8 cellular contexts compared by ENCODE assay signal in the genomic region with DNA sequence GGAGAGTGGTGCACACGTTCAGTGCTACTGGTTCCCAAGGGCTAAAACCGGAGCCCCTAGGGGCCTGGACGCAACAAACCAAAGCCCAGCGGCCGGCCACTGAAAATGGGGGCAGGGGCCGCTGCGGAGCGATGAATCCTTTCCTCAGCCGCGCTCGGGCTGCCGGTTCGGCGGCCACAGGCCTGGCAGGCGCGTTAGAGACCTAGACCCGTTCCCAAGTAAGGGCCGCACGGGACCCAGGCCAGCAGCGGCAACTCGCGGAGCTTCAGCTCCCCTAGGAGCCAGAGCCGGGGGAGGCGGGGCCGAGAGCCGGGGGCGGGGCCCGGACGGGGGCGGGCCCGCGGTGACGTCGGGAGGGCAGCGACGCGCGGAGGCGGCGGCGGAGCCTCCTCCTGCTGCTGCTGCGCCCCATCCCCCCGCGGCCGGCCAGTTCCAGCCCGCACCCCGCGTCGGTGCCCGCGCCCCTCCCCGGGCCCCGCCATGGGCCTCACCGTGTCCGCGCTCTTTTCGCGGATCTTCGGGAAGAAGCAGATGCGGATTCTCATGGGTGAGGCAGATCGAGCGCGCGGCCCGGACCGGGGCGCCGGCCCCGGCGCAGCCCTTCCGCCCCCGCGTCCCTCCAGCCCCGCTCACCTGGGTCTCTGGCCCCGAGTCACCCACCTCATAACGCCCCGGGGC. TPM values are rescaled to one million over a fixed set of nuclear protein-coding genes. Genes with fewer than 3 reads are reported as not detected.
DNase-seq lines count a peak whose midpoint lies in the region; ATAC-seq and TF ChIP-seq lines count a peak whose summit lies in the region.

A gene (plus strand): TSS at position 393 of the 678 bp plus-strand sequence. CDS start 88 bp downstream, at position 481.

- peaks cover 44% of the 10 kb centered on the region for H3K4me1 Mint-ChIP-seq in activated CD4-positive, alpha-beta T cell treated with anti-CD3 and anti-CD28 coated beads, Interleukin-2, amount 10 ng/mL, durations not matched to agents 7 days and 5 days

- peak within 1 kb of the TSS; percentile 97 for H3K27ac Mint-ChIP-seq in activated CD4-positive, alpha-beta T cell treated with anti-CD3 and anti-CD28 coated beads, Interleukin-2, amount 10 ng/mL, durations not matched to agents 7 days and 5 days

- ATAC-seq in HG03378 (IDR thresholded peaks at IDR 0.05; ENCODE audit: unreplicated experiment) (peak; percentile 43), left lobe of liver (peak; percentile 91)

- POLR2A ChIA-PET in activated CD4-positive, alpha-beta T cell treated with anti-CD3 and anti-CD28 coated beads, Interleukin-2, amount 10 ng/mL, durations not matched to agents 7 days and 5 days (lab: Charles Lee), result no interaction called here

- peaks cover 20% of the 10 kb centered on the region for H3K36me3 Mint-ChIP-seq in activated CD4-positive, alpha-beta T cell treated with anti-CD3 and anti-CD28 coated beads, Interleukin-2, amount 10 ng/mL, durations not matched to agents 7 days and 5 days (ENCODE audit: low read depth)

- peak; percentile 77 for TF ChIP-seq POLR2A in GM19099 (IDR thresholded peaks at IDR 0.05; ENCODE audit: extremely low read depth, insufficient read length, low read depth)

- CTCF ChIA-PET in activated CD4-positive, alpha-beta T cell treated with anti-CD3 and anti-CD28 coated beads, Interleukin-2, amount 10 ng/mL, durations not matched to agents 7 days and 5 days (lab: Charles Lee), result interaction anchor here (0.6 to 1.6 kb wide), 2 partner anchors 12 to 539 kb away, joined by 3 read pairs; no protein-coding TSS in a partner anchor

- peak; percentile 93 for DNase-seq in Ammon's horn (ENCODE audit: low spot score)
- DNase-seq in NCI-H526 (lab: John Stamatoyannopoulos, UW), result peak; percentile 29 to 94
- DNase-seq in activated CD4-positive, alpha-beta T cell treated with anti-CD3 and anti-CD28 coated beads, Interleukin-2, amount 10 ng/mL, durations not matched to agents 7 days and 5 days, result peak; percentile 86
- DNase-seq in cortex of kidney (lab: John Stamatoyannopoulos, UW), result peak; percentile 41
- DNase-seq in left lobe of liver (ENCODE audit: low spot score), result peak; percentile 94
- peak; percentile 83 for DNase-seq in stimulated activated CD4-positive, alpha-beta T cell treated with anti-CD3 and anti-CD28 coated beads, Interleukin-2, amount 100 ng/mL, for 4 hours (ENCODE audit: low read depth)

- no peaks in the 10 kb centered on the region for H3K9me3 Mint-ChIP-seq in activated CD4-positive, alpha-beta T cell treated with anti-CD3 and anti-CD28 coated beads, Interleukin-2, amount 10 ng/mL, durations not matched to agents 7 days and 5 days

- peak within 1 kb of the TSS; percentile 99 for H3K4me3 Mint-ChIP-seq in activated CD4-positive, alpha-beta T cell treated with anti-CD3 and anti-CD28 coated beads, Interleukin-2, amount 10 ng/mL, durations not matched to agents 7 days and 5 days

- no peaks in the 10 kb centered on the region for H3K27me3 Mint-ChIP-seq in activated CD4-positive, alpha-beta T cell treated with anti-CD3 and anti-CD28 coated beads, Interleukin-2, amount 10 ng/mL, durations not matched to agents 7 days and 5 days

RNA-seq across cellular contexts. Expression of the gene that starts here (rescaled TPM):
- 100 to 1,000 TPM; 135 to 136 TPM for total RNA-seq in activated CD4-positive, alpha-beta T cell treated with anti-CD3 and anti-CD28 coated beads, Interleukin-2, amount 10 ng/mL, durations not matched to agents 7 days and 5 days
- total RNA-seq in left lobe of liver, result 51.9 TPM

Comparison
In these comparisons a context has a peak if more than half of its experiments do, and no peak if none do; other contexts are left out.
1. Peak in every context shown above with its lines: DNase-seq and ATAC-seq.
2. DNase-seq: peak in every context shown above with its lines; median percentile 94 in left lobe of liver; 93 in Ammon's horn; 86 in activated CD4-positive, alpha-beta T cell treated with anti-CD3 and anti-CD28 coated beads, Interleukin-2, amount 10 ng/mL, durations not matched to agents 7 days and 5 days; 83 in stimulated activated CD4-positive, alpha-beta T cell treated with anti-CD3 and anti-CD28 coated beads, Interleukin-2, amount 100 ng/mL, for 4 hours; 62 in NCI-H526; 41 in cortex of kidney.